Comparison of ENCODE assay signal across 3 cellular contexts in the genomic region with DNA sequence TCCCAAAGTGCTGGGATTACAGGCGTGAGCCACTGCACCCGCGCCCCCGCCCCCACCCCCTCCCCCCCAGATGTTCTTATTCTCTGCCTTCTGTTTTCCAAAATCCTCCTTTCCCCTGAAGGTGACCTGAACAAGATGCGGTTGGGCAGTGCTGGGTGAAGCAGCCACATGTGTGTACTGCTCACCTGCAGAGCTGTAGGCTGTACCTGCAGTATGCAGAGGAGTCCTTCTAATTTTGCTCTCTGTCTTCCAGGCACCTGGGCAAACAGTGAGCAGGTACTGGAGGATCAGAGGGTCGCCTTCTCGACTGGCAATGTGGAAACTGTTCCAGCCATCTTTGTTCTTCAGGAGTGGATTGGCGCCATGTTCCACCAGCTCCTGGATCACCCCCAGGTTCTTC.
TF ChIP-seq lines count a peak whose summit lies in the region.

No MANE protein-coding gene starts in this region.

TF ChIP-seq in SK-N-SH, 30 proteins besides CTCF, POLR2A, EP300 and RAD21 (continued from another document):
- TF ChIP-seq MEF2A (IDR thresholded peaks at IDR 0.05; ENCODE audit: borderline replicate concordance, low read depth) (no peak), TCF12 (IDR thresholded peaks at IDR 0.05) (no peak), RFX5 (IDR thresholded peaks at IDR 0.05; ENCODE audit: low read length) (no peak), ELF1 (IDR thresholded peaks at IDR 0.05) (no peak)
- TF ChIP-seq, protein P1, sequence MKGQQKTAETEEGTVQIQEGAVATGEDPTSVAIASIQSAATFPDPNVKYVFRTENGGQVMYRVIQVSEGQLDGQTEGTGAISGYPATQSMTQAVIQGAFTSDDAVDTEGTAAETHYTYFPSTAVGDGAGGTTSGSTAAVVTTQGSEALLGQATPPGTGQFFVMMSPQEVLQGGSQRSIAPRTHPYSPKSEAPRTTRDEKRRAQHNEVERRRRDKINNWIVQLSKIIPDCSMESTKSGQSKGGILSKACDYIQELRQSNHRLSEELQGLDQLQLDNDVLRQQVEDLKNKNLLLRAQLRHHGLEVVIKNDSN (IDR thresholded peaks at IDR 0.05; ENCODE audit: borderline replicate concordance, low read depth) = no peak

TF ChIP-seq in SK-N-SH treated with all-trans-retinoic acid at 6 μM for 48 hours, 23 proteins besides CTCF, POLR2A, EP300 and RAD21:
- TF ChIP-seq, protein P2, sequence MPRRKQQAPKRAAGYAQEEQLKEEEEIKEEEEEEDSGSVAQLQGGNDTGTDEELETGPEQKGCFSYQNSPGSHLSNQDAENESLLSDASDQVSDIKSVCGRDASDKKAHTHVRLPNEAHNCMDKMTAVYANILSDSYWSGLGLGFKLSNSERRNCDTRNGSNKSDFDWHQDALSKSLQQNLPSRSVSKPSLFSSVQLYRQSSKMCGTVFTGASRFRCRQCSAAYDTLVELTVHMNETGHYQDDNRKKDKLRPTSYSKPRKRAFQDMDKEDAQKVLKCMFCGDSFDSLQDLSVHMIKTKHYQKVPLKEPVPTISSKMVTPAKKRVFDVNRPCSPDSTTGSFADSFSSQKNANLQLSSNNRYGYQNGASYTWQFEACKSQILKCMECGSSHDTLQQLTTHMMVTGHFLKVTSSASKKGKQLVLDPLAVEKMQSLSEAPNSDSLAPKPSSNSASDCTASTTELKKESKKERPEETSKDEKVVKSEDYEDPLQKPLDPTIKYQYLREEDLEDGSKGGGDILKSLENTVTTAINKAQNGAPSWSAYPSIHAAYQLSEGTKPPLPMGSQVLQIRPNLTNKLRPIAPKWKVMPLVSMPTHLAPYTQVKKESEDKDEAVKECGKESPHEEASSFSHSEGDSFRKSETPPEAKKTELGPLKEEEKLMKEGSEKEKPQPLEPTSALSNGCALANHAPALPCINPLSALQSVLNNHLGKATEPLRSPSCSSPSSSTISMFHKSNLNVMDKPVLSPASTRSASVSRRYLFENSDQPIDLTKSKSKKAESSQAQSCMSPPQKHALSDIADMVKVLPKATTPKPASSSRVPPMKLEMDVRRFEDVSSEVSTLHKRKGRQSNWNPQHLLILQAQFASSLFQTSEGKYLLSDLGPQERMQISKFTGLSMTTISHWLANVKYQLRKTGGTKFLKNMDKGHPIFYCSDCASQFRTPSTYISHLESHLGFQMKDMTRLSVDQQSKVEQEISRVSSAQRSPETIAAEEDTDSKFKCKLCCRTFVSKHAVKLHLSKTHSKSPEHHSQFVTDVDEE (CRISPR knock-in tag; IDR thresholded peaks at IDR 0.05) = no peak
- TF ChIP-seq, protein P3, sequence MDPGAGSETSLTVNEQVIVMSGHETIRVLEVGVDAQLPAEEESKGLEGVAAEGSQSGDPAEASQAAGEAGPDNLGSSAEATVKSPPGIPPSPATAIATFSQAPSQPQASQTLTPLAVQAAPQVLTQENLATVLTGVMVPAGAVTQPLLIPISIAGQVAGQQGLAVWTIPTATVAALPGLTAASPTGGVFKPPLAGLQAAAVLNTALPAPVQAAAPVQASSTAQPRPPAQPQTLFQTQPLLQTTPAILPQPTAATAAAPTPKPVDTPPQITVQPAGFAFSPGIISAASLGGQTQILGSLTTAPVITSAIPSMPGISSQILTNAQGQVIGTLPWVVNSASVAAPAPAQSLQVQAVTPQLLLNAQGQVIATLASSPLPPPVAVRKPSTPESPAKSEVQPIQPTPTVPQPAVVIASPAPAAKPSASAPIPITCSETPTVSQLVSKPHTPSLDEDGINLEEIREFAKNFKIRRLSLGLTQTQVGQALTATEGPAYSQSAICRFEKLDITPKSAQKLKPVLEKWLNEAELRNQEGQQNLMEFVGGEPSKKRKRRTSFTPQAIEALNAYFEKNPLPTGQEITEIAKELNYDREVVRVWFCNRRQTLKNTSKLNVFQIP (CRISPR knock-in tag; IDR thresholded peaks at IDR 0.05; ENCODE audit: borderline replicate concordance, low read depth) = no peak
- TF ChIP-seq ZFP30 (CRISPR knock-in tag; IDR thresholded peaks at IDR 0.05) = no peak
- TF ChIP-seq ZFP3 (CRISPR knock-in tag; IDR thresholded peaks at IDR 0.05) = no peak
- TF ChIP-seq ZNF70 (CRISPR knock-in tag; IDR thresholded peaks at IDR 0.05) = no peak
- TF ChIP-seq ISL1 (CRISPR knock-in tag; IDR thresholded peaks at IDR 0.05) = no peak
- TF ChIP-seq SNAI2 (CRISPR knock-in tag; IDR thresholded peaks at IDR 0.05) = no peak
- TF ChIP-seq, protein P4, sequence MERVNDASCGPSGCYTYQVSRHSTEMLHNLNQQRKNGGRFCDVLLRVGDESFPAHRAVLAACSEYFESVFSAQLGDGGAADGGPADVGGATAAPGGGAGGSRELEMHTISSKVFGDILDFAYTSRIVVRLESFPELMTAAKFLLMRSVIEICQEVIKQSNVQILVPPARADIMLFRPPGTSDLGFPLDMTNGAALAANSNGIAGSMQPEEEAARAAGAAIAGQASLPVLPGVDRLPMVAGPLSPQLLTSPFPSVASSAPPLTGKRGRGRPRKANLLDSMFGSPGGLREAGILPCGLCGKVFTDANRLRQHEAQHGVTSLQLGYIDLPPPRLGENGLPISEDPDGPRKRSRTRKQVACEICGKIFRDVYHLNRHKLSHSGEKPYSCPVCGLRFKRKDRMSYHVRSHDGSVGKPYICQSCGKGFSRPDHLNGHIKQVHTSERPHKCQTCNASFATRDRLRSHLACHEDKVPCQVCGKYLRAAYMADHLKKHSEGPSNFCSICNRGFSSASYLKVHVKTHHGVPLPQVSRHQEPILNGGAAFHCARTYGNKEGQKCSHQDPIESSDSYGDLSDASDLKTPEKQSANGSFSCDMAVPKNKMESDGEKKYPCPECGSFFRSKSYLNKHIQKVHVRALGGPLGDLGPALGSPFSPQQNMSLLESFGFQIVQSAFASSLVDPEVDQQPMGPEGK (CRISPR knock-in tag; IDR thresholded peaks at IDR 0.05; ENCODE audit: borderline replicate concordance) = no peak
- no peak for TF ChIP-seq PPARA (CRISPR knock-in tag; IDR thresholded peaks at IDR 0.05; ENCODE audit: borderline replicate concordance)
- no peak for TF ChIP-seq ZNF565 (CRISPR knock-in tag; conservative IDR thresholded peaks at IDR 0.05; ENCODE audit: low read depth)
- TF ChIP-seq ZC3H10 (CRISPR knock-in tag; IDR thresholded peaks at IDR 0.05) = no peak
TF ChIP-seq in SK-N-SH treated with all-trans-retinoic acid at 6 μM for 48 hours: peak in this region for 0.

TF ChIP-seq in HCT116, 20 proteins besides CTCF, POLR2A, EP300 and RAD21 (continued from another document):
- TF ChIP-seq, protein P5, sequence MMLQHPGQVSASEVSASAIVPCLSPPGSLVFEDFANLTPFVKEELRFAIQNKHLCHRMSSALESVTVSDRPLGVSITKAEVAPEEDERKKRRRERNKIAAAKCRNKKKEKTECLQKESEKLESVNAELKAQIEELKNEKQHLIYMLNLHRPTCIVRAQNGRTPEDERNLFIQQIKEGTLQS (IDR thresholded peaks at IDR 0.05) = no peak
- TF ChIP-seq, protein P6, sequence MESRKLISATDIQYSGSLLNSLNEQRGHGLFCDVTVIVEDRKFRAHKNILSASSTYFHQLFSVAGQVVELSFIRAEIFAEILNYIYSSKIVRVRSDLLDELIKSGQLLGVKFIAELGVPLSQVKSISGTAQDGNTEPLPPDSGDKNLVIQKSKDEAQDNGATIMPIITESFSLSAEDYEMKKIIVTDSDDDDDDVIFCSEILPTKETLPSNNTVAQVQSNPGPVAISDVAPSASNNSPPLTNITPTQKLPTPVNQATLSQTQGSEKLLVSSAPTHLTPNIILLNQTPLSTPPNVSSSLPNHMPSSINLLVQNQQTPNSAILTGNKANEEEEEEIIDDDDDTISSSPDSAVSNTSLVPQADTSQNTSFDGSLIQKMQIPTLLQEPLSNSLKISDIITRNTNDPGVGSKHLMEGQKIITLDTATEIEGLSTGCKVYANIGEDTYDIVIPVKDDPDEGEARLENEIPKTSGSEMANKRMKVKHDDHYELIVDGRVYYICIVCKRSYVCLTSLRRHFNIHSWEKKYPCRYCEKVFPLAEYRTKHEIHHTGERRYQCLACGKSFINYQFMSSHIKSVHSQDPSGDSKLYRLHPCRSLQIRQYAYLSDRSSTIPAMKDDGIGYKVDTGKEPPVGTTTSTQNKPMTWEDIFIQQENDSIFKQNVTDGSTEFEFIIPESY (IDR thresholded peaks at IDR 0.05; ENCODE audit: extremely low read depth, insufficient replicate concordance, low read length) = no peak
- TF ChIP-seq TCF7L2 (IDR thresholded peaks at IDR 0.05; ENCODE audit: borderline replicate concordance, extremely low read depth, insufficient read depth, insufficient read length) = no peak
- no peak for TF ChIP-seq YY1 (IDR thresholded peaks at IDR 0.05; ENCODE audit: extremely low read depth, insufficient replicate concordance, low read depth, low read length)
- TF ChIP-seq ELF1 (IDR thresholded peaks at IDR 0.05; ENCODE audit: borderline replicate concordance, low read depth) = no peak
- no peak for TF ChIP-seq FOSL1 (IDR thresholded peaks at IDR 0.05; ENCODE audit: low read depth)
- TF ChIP-seq ZNF274 (IDR thresholded peaks at IDR 0.05; ENCODE audit: low read depth, low read length) = no peak
- TF ChIP-seq JUND (IDR thresholded peaks at IDR 0.05) = no peak
- TF ChIP-seq EZH2 (IDR thresholded peaks at IDR 0.05) = no peak
